Comparison of ENCODE assay signal across 8 cellular contexts in the genomic region with DNA sequence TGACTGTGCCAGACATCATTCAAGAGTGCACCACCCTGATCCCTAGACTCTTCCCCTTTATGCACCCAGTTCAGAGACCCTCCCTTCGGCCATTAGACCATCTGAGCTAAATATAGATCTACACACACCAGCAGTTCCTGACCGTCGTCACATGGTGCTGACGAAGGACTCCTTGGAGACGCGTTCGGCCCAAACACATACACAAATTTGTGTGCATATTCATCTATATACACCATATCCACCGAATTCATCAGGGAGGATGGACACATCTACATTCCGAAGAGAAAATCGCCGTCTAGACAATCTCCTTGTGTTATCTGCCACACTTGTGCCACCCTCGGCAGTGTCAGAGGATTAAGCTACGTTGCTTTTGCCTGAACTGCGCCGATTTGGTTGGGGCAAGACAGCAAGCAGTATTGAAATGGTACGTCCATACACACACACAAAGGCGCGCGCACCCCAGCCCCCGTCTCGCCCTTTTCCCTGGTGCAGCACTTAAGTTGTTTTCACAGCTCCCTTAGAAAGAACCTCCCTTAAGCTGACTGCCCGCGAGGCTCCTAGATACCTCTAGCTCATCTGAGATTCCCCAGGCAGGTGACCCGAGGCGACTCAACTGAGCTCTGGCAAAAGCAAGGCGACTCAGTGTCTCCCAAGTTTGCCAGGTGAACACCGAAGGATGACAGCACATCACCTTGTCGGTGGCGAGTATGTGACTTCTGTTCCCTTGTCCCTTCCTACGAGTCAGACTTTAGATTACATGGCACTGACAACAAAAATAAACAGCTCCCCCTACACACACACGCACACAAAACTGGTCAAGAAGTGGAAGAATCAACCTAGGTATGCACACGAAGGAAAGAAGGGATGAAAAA. TPM values are rescaled to one million over a fixed set of nuclear protein-coding genes. Genes with fewer than 3 reads are reported as not detected.
DNase-seq lines count a peak whose midpoint lies in the region; ATAC-seq and TF ChIP-seq lines count a peak whose summit lies in the region.

No MANE protein-coding gene starts in this region.

- POLR2A ChIA-PET in CD8-positive, alpha-beta memory T cell (lab: Charles Lee), result interaction anchor here (0.7 to 4.0 kb wide), 6 partner anchors 20 to 959 kb away, joined by 3 to 37 read pairs (median 4); no protein-coding TSS in a partner anchor

- no peaks in the 10 kb centered on the region for H3K27me3 ChIP-seq in CD8-positive, alpha-beta memory T cell (ENCODE audit: insufficient read depth, low read length, poor library complexity, severe bottlenecking)

- peaks cover 24% of the 10 kb centered on the region for H3K4me1 ChIP-seq in CD8-positive, alpha-beta memory T cell (ENCODE audit: insufficient read depth, low read length)

- ATAC-seq in GM21619 (IDR thresholded peaks at IDR 0.05; ENCODE audit: unreplicated experiment), result no peak

- TF ChIP-seq CTCF in epithelial cell of esophagus (IDR thresholded peaks at IDR 0.05; ENCODE audit: insufficient read depth, low read depth, low read length, missing control alignments) (no peak), mesothelial cell of epicardium (IDR thresholded peaks at IDR 0.05; ENCODE audit: unreplicated experiment) (no peak)

- H3K4me1 Mint-ChIP-seq in CD8-positive, alpha-beta memory T cell, result peaks cover 34 to 46% (median 39%) of the 10 kb centered on the region in 3 donors
- peaks cover 45% of the 10 kb centered on the region for H3K4me1 Mint-ChIP-seq in mesothelial cell of epicardium

- H3K9me3 Mint-ChIP-seq in CD8-positive, alpha-beta memory T cell, result no peaks in the 10 kb centered on the region
- H3K9me3 Mint-ChIP-seq in mesothelial cell of epicardium, result no peaks in the 10 kb centered on the region

- no peaks in the 10 kb centered on the region for H3K36me3 ChIP-seq in CD8-positive, alpha-beta memory T cell (ENCODE audit: insufficient read depth, low read length)

- H3K9me3 ChIP-seq in CD8-positive, alpha-beta memory T cell (ENCODE audit: low read length), result no peaks in the 10 kb centered on the region

- H3K36me3 Mint-ChIP-seq in CD8-positive, alpha-beta memory T cell, result peaks cover 0 to 15% (median 0%) of the 10 kb centered on the region in 3 donors
- no peaks in the 10 kb centered on the region for H3K36me3 Mint-ChIP-seq in mesothelial cell of epicardium

- CTCF ChIA-PET in CD8-positive, alpha-beta memory T cell (lab: Charles Lee), result interaction anchor here (0.6 to 12.1 kb wide), 17 partner anchors 9 to 814 kb away, joined by 3 to 143 read pairs (median 5); no protein-coding TSS in a partner anchor

- H3K4me3 ChIP-seq in CD8-positive, alpha-beta memory T cell (ENCODE audit: low read length), result peak overlapping the region; percentile 92
- peak overlapping the region; percentile 69 for H3K4me3 ChIP-seq in epithelial cell of esophagus (ENCODE audit: low read length)

- peak in 4 of 5 donors; percentile 13 to 69 (median 44) for DNase-seq in CD8-positive, alpha-beta memory T cell
- DNase-seq in NCI-H1092 treated with DMSO at 0.1 percent for 48 hours (lab: John Stamatoyannopoulos, UW) (peak; percentile 61), epithelial cell of esophagus (ENCODE audit: low read depth) (peak; percentile 43), mesothelial cell of epicardium (ENCODE audit: low spot score in 2 of 2, unreplicated experiment in 2 of 2) (peak in 1 of 2 experiments; percentile 43), RKO (ENCODE audit: low spot score) (no peak)
- DNase-seq in activated CD8-positive, alpha-beta memory T cell treated with anti-CD3 and anti-CD28 coated beads, Interleukin-2, amount 50 U/mL, for 48 hours, result peak; percentile 65
- DNase-seq in stimulated activated naive CD4-positive, alpha-beta T cell (lab: John Stamatoyannopoulos, UW), result peak; percentile 29 to 72 (median 50)

- no peaks in the 10 kb centered on the region for H3K27me3 Mint-ChIP-seq in CD8-positive, alpha-beta memory T cell
- H3K27me3 Mint-ChIP-seq in mesothelial cell of epicardium (ENCODE audit: low read depth), result peaks cover 48% of the 10 kb centered on the region

- peak overlapping the region; percentile 92 for H3K27ac ChIP-seq in CD8-positive, alpha-beta memory T cell (ENCODE audit: low read depth, low read length)

- peak overlapping the region; percentile 90 to 97 (median 93) for H3K4me3 Mint-ChIP-seq in CD8-positive, alpha-beta memory T cell
- peak overlapping the region; percentile 77 for H3K4me3 Mint-ChIP-seq in mesothelial cell of epicardium

- H3K27ac Mint-ChIP-seq in CD8-positive, alpha-beta memory T cell, result peak overlapping the region; percentile 52 to 98 (median 97)
- H3K27ac Mint-ChIP-seq in mesothelial cell of epicardium, result peak overlapping the region; percentile 81

RNA-seq across cellular contexts. Expression of a gene that starts 1.0 kb away (rescaled TPM):
- total RNA-seq in CD8-positive, alpha-beta memory T cell, result 1 to 10 TPM; 4.9 to 5.5 TPM
- 6.1 TPM for polyA plus RNA-seq in CD8-positive, alpha-beta memory T cell
- total RNA-seq in mesothelial cell of epicardium, result 6.8 to 7.2 TPM (median 7.2 TPM) in 3 replicates
